Comparison of ENCODE assay signal across 8 cellular contexts in the genomic region with DNA sequence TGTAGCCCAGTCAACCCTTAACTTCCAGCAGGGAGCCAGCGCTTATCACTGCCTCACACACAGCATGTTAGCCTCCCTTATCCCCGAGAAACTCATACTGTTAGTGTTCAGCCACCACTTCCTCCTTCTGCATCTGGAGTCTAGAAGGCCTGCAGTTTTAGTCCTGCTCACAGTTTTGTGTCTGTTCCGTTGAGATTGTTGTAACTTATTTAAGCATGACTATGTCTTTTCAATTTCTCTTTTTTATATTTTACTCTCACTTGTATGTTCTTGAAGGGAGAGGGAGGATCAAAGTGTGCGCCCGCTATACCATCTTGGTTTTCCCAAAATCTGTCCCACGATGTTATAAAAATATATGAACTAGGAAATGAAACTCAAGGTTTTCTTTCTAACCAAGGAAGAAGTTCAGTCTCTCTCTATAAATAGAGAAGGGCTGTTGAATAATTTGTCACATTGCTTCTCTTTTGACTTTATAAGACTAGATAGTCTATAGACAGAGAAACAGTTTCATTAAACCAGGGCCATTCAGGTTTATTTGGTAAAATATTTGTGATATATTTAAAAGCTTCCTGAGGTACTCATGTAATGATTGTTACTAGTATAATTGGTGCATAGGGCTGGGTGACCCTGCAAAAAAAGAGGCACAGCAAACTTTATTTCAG. TPM values are rescaled to one million over a fixed set of nuclear protein-coding genes. Genes with fewer than 3 reads are reported as not detected.
DNase-seq lines count a peak whose midpoint lies in the region; ATAC-seq and TF ChIP-seq lines count a peak whose summit lies in the region.
"Not testable (repeated sequence)": the region's sequence is repeated elsewhere in the genome, so short reads cannot be mapped to it uniquely, and the experiment has no call there.

No MANE protein-coding gene starts in this region.

- in situ Hi-C loops in Panc1 (cut with HindIII; ENCODE audit: low pct_unique_long_range_greater_than_20kb, low sequenced_read_pairs) = not testable (repeated sequence)

- H3K9ac ChIP-seq in Loucy (ENCODE audit: low read depth, low read length, poor library complexity, severe bottlenecking) = peak overlapping the region; percentile 46

- H3K27me3 ChIP-seq in Loucy (ENCODE audit: insufficient read depth, low read length, poor library complexity, severe bottlenecking); Panc1 (ENCODE audit: control insufficient read depth, insufficient read depth, low read length): not testable (repeated sequence)

- H3K9me2 ChIP-seq in Loucy (replicated peaks; ENCODE audit: low read depth, low read length) = not testable (repeated sequence)

- CTCF ChIA-PET in Panc1 (lab: Charles Lee); activated B cell treated with CpG ODN at 0.5 μM for 24 hours (lab: Charles Lee): not testable (repeated sequence)

- H3K4me2 ChIP-seq in Loucy (ENCODE audit: low read depth, low read length, poor library complexity, severe bottlenecking) = peak overlapping the region; percentile 45

- peak overlapping the region; percentile 70 for H3K4me3 Mint-ChIP-seq in activated B cell treated with CpG ODN at 0.5 μM for 24 hours
- H3K4me3 Mint-ChIP-seq in stimulated activated naive CD8-positive, alpha-beta T cell treated with anti-CD3 and anti-CD28 coated beads, Interleukin-15, amount 100 ng/mL, for 72 hours = not testable (repeated sequence)

- ATAC-seq in GM19468 (IDR thresholded peaks at IDR 0.05; ENCODE audit: extremely low read depth, unreplicated experiment) = peak; percentile 15
- ATAC-seq in HG02870 (IDR thresholded peaks at IDR 0.05; ENCODE audit: unreplicated experiment) = peak; percentile 32
- not testable (repeated sequence) for ATAC-seq in Panc1; stimulated activated naive CD8-positive, alpha-beta T cell treated with anti-CD3 and anti-CD28 coated beads, Interleukin-15, amount 100 ng/mL, for 72 hours
- ATAC-seq in activated B cell treated with CpG ODN at 0.5 μM for 24 hours (ENCODE audit: low read depth) = peak; percentile 20

- not testable (repeated sequence) for H4K20me1 ChIP-seq in Loucy (ENCODE audit: insufficient read depth, low read length, poor library complexity, severe bottlenecking)

- H3K27ac ChIP-seq in Panc1 (ENCODE audit: low read length) = not testable (repeated sequence)

- not testable (repeated sequence) for TF ChIP-seq CTCF in Loucy (conservative IDR thresholded peaks at IDR 0.05; ENCODE audit: low read length); Panc1 (IDR thresholded peaks at IDR 0.05); activated B cell treated with CpG ODN at 0.5 μM for 24 hours (IDR thresholded peaks at IDR 0.05)

- H3K4me3 ChIP-seq in Loucy (ENCODE audit: low read length, poor library complexity, severe bottlenecking); Panc1 (ENCODE audit: low read depth in 2 of 2, low read length in 2 of 2): not testable (repeated sequence)

- H3K79me2 ChIP-seq in Loucy (ENCODE audit: insufficient read depth, low read length) = not testable (repeated sequence)

- H3K27me3 Mint-ChIP-seq in activated B cell treated with CpG ODN at 0.5 μM for 24 hours; stimulated activated naive CD8-positive, alpha-beta T cell treated with anti-CD3 and anti-CD28 coated beads, Interleukin-15, amount 100 ng/mL, for 72 hours: not testable (repeated sequence)

- TSS peak; percentile 82 for BruUV-seq in Panc1 (replicated peaks; lab: Mats Ljungman, UMichigan)

- POLR2A ChIA-PET in Panc1 (lab: Charles Lee); activated B cell treated with CpG ODN at 0.5 μM for 24 hours (lab: Charles Lee): not testable (repeated sequence)

- H3K4me1 Mint-ChIP-seq in activated B cell treated with CpG ODN at 0.5 μM for 24 hours = peaks cover 52% of the 10 kb centered on the region
- peaks cover 37% of the 10 kb centered on the region for H3K4me1 Mint-ChIP-seq in stimulated activated naive CD8-positive, alpha-beta T cell treated with anti-CD3 and anti-CD28 coated beads, Interleukin-15, amount 100 ng/mL, for 72 hours

- H3K36me3 Mint-ChIP-seq in activated B cell treated with CpG ODN at 0.5 μM for 24 hours (ENCODE audit: low read depth) = not testable (repeated sequence)

- not testable (repeated sequence) for H3K9me3 ChIP-seq in Loucy (ENCODE audit: insufficient read depth, low read depth, low read length); Panc1 (ENCODE audit: control insufficient read depth, insufficient read depth, low read depth, low read length)

- peaks cover 13% of the 10 kb centered on the region for H3K4me1 ChIP-seq in Loucy (ENCODE audit: insufficient read depth, low read length, poor library complexity, severe bottlenecking)
- not testable (repeated sequence) for H3K4me1 ChIP-seq in Panc1 (ENCODE audit: control insufficient read depth, insufficient read depth, low read length)

- intact Hi-C loops in Panc1 (cut with micrococcal nuclease; ENCODE audit: unreplicated experiment) = not testable (repeated sequence)
- intact Hi-C loops in activated B cell treated with CpG ODN at 0.5 μM for 24 hours (cut with micrococcal nuclease) = loop anchor here (10.0 kb wide), 1 partner anchor 272 kb away; no protein-coding TSS in a partner anchor

- H3K36me3 ChIP-seq in Loucy (ENCODE audit: insufficient read depth, low read length); Panc1 (ENCODE audit: control insufficient read depth, insufficient read depth, low read length): not testable (repeated sequence)

- not testable (repeated sequence) for H3F3A ChIP-seq in Loucy (ENCODE audit: low read depth)

- peak overlapping the region; percentile 95 for H3K27ac Mint-ChIP-seq in activated B cell treated with CpG ODN at 0.5 μM for 24 hours
- peak overlapping the region; percentile 52 to 65 for H3K27ac Mint-ChIP-seq in stimulated activated naive CD8-positive, alpha-beta T cell treated with anti-CD3 and anti-CD28 coated beads, Interleukin-15, amount 100 ng/mL, for 72 hours

- peak overlapping the region; percentile 79 for H2AFZ ChIP-seq in Loucy (ENCODE audit: low read length)

- not testable (repeated sequence) for H3K9me3 Mint-ChIP-seq in activated B cell treated with CpG ODN at 0.5 μM for 24 hours; stimulated activated naive CD8-positive, alpha-beta T cell treated with anti-CD3 and anti-CD28 coated beads, Interleukin-15, amount 100 ng/mL, for 72 hours

- DNase-seq in GF-D8 (lab: John Stamatoyannopoulos, UW) = peak; percentile 76
- DNase-seq in Panc1 (ENCODE audit: low read depth, low spot score); activated B cell treated with CpG ODN at 0.5 μM for 24 hours; stimulated activated naive CD8-positive, alpha-beta T cell treated with anti-CD3 and anti-CD28 coated beads, Interleukin-15, amount 100 ng/mL, for 72 hours: not testable (repeated sequence)
- peak; percentile 45 for DNase-seq in medulla oblongata (ENCODE audit: extremely low spot score)

RNA-seq across cellular contexts. Expression of gene LRRC37A3, which starts 3.9 kb away (rescaled TPM):
- total RNA-seq in Panc1 (2021; ENCODE audit: unreplicated experiment) = 13.3 TPM
- 9.2 TPM for polyA plus RNA-seq in Panc1 (2012; ENCODE audit: insufficient read length)
- 28.4 and 38.2 TPM in 2 replicates for total RNA-seq in activated B cell treated with CpG ODN at 0.5 μM for 24 hours
